2 cellular contexts compared by ENCODE assay signal in the genomic region with DNA sequence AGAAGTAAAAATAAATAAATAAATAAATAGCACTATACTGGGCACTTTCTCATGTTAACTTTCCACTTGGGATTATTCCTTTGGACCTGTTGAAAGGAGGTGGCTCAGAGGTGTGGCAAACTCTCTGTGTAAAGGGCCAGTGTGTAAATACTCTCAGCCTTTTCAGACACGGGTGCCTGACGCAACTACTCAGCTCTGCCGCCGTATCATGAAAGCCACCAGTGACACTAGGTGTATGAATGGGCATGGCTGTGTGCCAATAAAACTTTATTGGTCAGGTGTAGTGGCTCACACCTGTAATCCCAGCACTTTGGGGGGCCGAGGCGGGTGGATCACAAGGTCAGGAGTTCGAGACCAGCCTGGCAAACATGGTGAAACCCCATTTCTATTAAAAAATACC.
TF ChIP-seq lines count a peak whose summit lies in the region.

No MANE protein-coding gene starts in this region.

TF ChIP-seq in HEK293, 187 proteins besides CTCF, POLR2A, EP300 and RAD21:
- TF ChIP-seq ZNF19 (tag by site-specific recombination; IDR thresholded peaks at IDR 0.05; ENCODE audit: low read depth) (no peak), ZNF629 (tag by site-specific recombination; IDR thresholded peaks at IDR 0.05) (no peak), SCRT2 (tag by site-specific recombination; IDR thresholded peaks at IDR 0.05) (0 out of 2 replicates have a peak, but pooled peaks have one; percentile 30)

TF ChIP-seq in K562, 482 proteins besides CTCF, POLR2A, EP300 and RAD21:
- TF ChIP-seq, protein P1, sequence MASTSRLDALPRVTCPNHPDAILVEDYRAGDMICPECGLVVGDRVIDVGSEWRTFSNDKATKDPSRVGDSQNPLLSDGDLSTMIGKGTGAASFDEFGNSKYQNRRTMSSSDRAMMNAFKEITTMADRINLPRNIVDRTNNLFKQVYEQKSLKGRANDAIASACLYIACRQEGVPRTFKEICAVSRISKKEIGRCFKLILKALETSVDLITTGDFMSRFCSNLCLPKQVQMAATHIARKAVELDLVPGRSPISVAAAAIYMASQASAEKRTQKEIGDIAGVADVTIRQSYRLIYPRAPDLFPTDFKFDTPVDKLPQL (IDR thresholded peaks at IDR 0.05; ENCODE audit: extremely low read depth, insufficient read length), result no peak
- TF ChIP-seq NFIC (IDR thresholded peaks at IDR 0.05), result peak; percentile 45
TF ChIP-seq in K562: peak in this region for 1.
